In the genomic region with DNA sequence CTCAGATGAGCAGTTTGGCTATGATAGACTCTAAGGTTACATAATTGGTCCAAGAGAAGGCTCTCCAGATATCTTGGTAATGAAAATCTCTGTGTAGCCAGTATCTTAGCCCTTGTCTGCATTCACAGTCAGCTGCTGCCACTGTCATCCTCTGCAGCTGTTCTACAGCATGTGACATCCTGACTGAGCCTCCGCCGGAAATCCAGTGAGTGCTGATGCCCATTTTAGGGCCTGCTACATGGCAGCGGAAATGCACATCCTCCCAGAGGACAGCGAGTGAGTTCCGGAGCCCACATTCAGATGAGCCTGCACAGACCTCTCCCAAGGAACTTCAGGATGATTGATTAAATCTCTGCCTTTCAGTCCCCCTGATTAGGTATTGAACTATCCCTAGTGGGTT, we compare ENCODE assay signal across 12 cellular contexts.
DNase-seq lines count a peak whose midpoint lies in the region; ATAC-seq and TF ChIP-seq lines count a peak whose summit lies in the region.
"Had no signal": no experiment of that assay in that cellular context is flagged by ENCODE, and none has a peak within 500 bp of the region (broad histone marks: within the 10 kb centered on the region; RNA-seq: fewer than 3 reads in every experiment).

No MANE protein-coding gene starts in this region.

- H3K27me3 Mint-ChIP-seq in activated CD4-positive, alpha-beta memory T cell treated with anti-CD3 and anti-CD28 coated beads, Interleukin-2, amount 10 ng/mL, durations not matched to agents 7 days and 5 days, result no peaks in the 10 kb centered on the region
- H3K27me3 Mint-ChIP-seq in nephron progenitor cell (ENCODE audit: low read depth, poor library complexity), result peaks cover 5% of the 10 kb centered on the region
- H3K27me3 Mint-ChIP-seq: brain had no signal

- no peaks in the 10 kb centered on the region for H3K9me3 Mint-ChIP-seq in activated CD4-positive, alpha-beta memory T cell treated with anti-CD3 and anti-CD28 coated beads, Interleukin-2, amount 10 ng/mL, durations not matched to agents 7 days and 5 days
- H3K9me3 Mint-ChIP-seq in nephron progenitor cell, result no peaks in the 10 kb centered on the region
- H3K9me3 Mint-ChIP-seq: brain had no signal

- CTCF ChIA-PET in activated CD4-positive, alpha-beta memory T cell treated with anti-CD3 and anti-CD28 coated beads, Interleukin-2, amount 10 ng/mL, durations not matched to agents 7 days and 5 days (lab: Charles Lee), result no interaction called here

- peaks cover 3% of the 10 kb centered on the region for H3K4me1 Mint-ChIP-seq in activated CD4-positive, alpha-beta memory T cell treated with anti-CD3 and anti-CD28 coated beads, Interleukin-2, amount 10 ng/mL, durations not matched to agents 7 days and 5 days
- no peaks in the 10 kb centered on the region for H3K4me1 Mint-ChIP-seq in nephron progenitor cell

- ATAC-seq in GM21360 (IDR thresholded peaks at IDR 0.05; ENCODE audit: unreplicated experiment), result peak; percentile 100
- ATAC-seq in left lobe of liver, result peak; percentile 69
- ATAC-seq in HG02970 (IDR thresholded peaks at IDR 0.05; ENCODE audit: low FRiP score, unreplicated experiment), result no peak

- H3K4me3 ChIP-seq in BE2C (ENCODE audit: low read depth, low read length), result no peak overlapping the region
- H3K4me3 ChIP-seq: esophagus muscularis mucosa, prostate gland had no signal

- H3K4me3 Mint-ChIP-seq in activated CD4-positive, alpha-beta memory T cell treated with anti-CD3 and anti-CD28 coated beads, Interleukin-2, amount 10 ng/mL, durations not matched to agents 7 days and 5 days, result no peak overlapping the region
- no peak overlapping the region for H3K4me3 Mint-ChIP-seq in nephron progenitor cell
- H3K4me3 Mint-ChIP-seq: brain had no signal

- no peaks in the 10 kb centered on the region; the same call in 1 of the 2 replicates for H3K4me1 ChIP-seq in BE2C
- H3K4me1 ChIP-seq: esophagus muscularis mucosa, prostate gland had no signal

- POLR2A ChIA-PET in activated CD4-positive, alpha-beta memory T cell treated with anti-CD3 and anti-CD28 coated beads, Interleukin-2, amount 10 ng/mL, durations not matched to agents 7 days and 5 days (lab: Charles Lee), result no interaction called here

- TF ChIP-seq CTCF in BE2C (IDR thresholded peaks at IDR 0.05; ENCODE audit: low read depth, low read length), result no peak
- TF ChIP-seq CTCF in nephron progenitor cell (IDR thresholded peaks at IDR 0.05), result no peak

- no peaks in the 10 kb centered on the region for H3K27me3 ChIP-seq in BE2C
- H3K27me3 ChIP-seq: esophagus muscularis mucosa had no signal

- H3K9me3 ChIP-seq in BE2C, result no peaks in the 10 kb centered on the region
- H3K9me3 ChIP-seq: Caco-2, esophagus muscularis mucosa, prostate gland had no signal

- no peaks in the 10 kb centered on the region for H3K36me3 ChIP-seq in BE2C
- H3K36me3 ChIP-seq: esophagus muscularis mucosa, prostate gland had no signal

- H3K36me3 Mint-ChIP-seq in activated CD4-positive, alpha-beta memory T cell treated with anti-CD3 and anti-CD28 coated beads, Interleukin-2, amount 10 ng/mL, durations not matched to agents 7 days and 5 days (ENCODE audit: low read depth), result no peaks in the 10 kb centered on the region
- H3K36me3 Mint-ChIP-seq in nephron progenitor cell (ENCODE audit: low read depth), result no peaks in the 10 kb centered on the region
- H3K36me3 Mint-ChIP-seq: brain had no signal

- no peak overlapping the region for H3K27ac Mint-ChIP-seq in activated CD4-positive, alpha-beta memory T cell treated with anti-CD3 and anti-CD28 coated beads, Interleukin-2, amount 10 ng/mL, durations not matched to agents 7 days and 5 days
- H3K27ac Mint-ChIP-seq in nephron progenitor cell, result no peak overlapping the region
- H3K27ac Mint-ChIP-seq: brain had no signal

- peak; percentile 48 for DNase-seq in BE2C
- DNase-seq in activated CD4-positive, alpha-beta memory T cell treated with anti-CD3 and anti-CD28 coated beads, Interleukin-2, amount 10 ng/mL, durations not matched to agents 7 days and 5 days, result peak; percentile 19
- no peak for DNase-seq in left lobe of liver (ENCODE audit: low spot score)
- no peak for DNase-seq in nephron progenitor cell
- DNase-seq in kidney tubule cell (ENCODE audit: low spot score), result no peak
- no peak for DNase-seq in stimulated activated CD4-positive, alpha-beta T cell treated with anti-CD3 and anti-CD28 coated beads, Interleukin-12 subunit alpha, Interleukin-12 subunit beta, amount 100 ng/mL, for 4 hours
- DNase-seq: Caco-2 had no signal

Comparison
In these comparisons a context has a peak if more than half of its experiments do, and no peak if none do; other contexts are left out.
1. DNase-seq: peak in BE2C (single experiment) and activated CD4-positive, alpha-beta memory T cell treated with anti-CD3 and anti-CD28 coated beads, Interleukin-2, amount 10 ng/mL, durations not matched to agents 7 days and 5 days (single experiment); none in left lobe of liver (single experiment), nephron progenitor cell (single experiment), kidney tubule cell (single experiment) and stimulated activated CD4-positive, alpha-beta T cell treated with anti-CD3 and anti-CD28 coated beads, Interleukin-12 subunit alpha, Interleukin-12 subunit beta, amount 100 ng/mL, for 4 hours (single experiment).